Comparison of ENCODE assay signal across 12 cellular contexts in genomic region chr11:59201376-59201775, GRCh38. TPM values are rescaled to one million over a fixed set of nuclear protein-coding genes. Genes with fewer than 3 reads are reported as not detected.
DNase-seq lines count a peak whose midpoint lies in the region; ATAC-seq and TF ChIP-seq lines count a peak whose summit lies in the region.
"Had no signal": no experiment of that assay in that cellular context is flagged by ENCODE, and none has a peak within 500 bp of the region (broad histone marks: within the 10 kb centered on the region; RNA-seq: fewer than 3 reads in every experiment).

No MANE protein-coding gene starts in this region.

- no peak overlapping the region for H2BK15ac ChIP-seq in mesendoderm (replicated peaks; ENCODE audit: low read depth)

- H3K56ac ChIP-seq in mesendoderm (ENCODE audit: low read length), result no peak overlapping the region

- H3K79me2 ChIP-seq in mesendoderm (ENCODE audit: control insufficient read depth, insufficient read depth, low read length), result no peaks in the 10 kb centered on the region

- DNase-seq in ELF-1 (ENCODE audit: low read depth, low spot score) (peak; percentile 21), choroid plexus epithelial cell (ENCODE audit: low read depth) (no peak), mesendoderm (peak; percentile 65), GM19240 (ENCODE audit: insufficient read length, low spot score) (no peak), NCI-H146 (lab: John Stamatoyannopoulos, UW) (no peak), medulla oblongata (ENCODE audit: extremely low spot score) (no peak)
- DNase-seq: activated gamma-delta T cell treated with Interleukin-2 at 50 U/mL for 16 hours, DMS 273 treated with DMSO at 0.1 percent for 48 hours, heart right ventricle, retina had no signal

- H3K4me3 ChIP-seq in choroid plexus epithelial cell (ENCODE audit: low read depth, low read length), result no peak overlapping the region
- H3K4me3 ChIP-seq in mesendoderm (ENCODE audit: low read length), result no peak overlapping the region
- H3K4me3 ChIP-seq: heart right ventricle had no signal

- H3K79me1 ChIP-seq in mesendoderm (ENCODE audit: low read length), result no peaks in the 10 kb centered on the region

- no peak overlapping the region for H3K9ac ChIP-seq in mesendoderm (ENCODE audit: low read length)

- 0 out of 2 replicates have a peak, but pooled peaks have one; percentile 26 for TF ChIP-seq CTCF in LNCAP (IDR thresholded peaks at IDR 0.05)
- peak; percentile 22 for TF ChIP-seq CTCF in choroid plexus epithelial cell (conservative IDR thresholded peaks at IDR 0.05; ENCODE audit: low read depth, low read length)

- H2AK5ac ChIP-seq in mesendoderm (ENCODE audit: low read length), result no peak overlapping the region

- no peak overlapping the region for H3K4ac ChIP-seq in mesendoderm (ENCODE audit: low read depth, low read length)

- no peak overlapping the region for H3K23ac ChIP-seq in mesendoderm (ENCODE audit: low read length)

- H3K27ac ChIP-seq in mesendoderm (ENCODE audit: low read depth, low read length), result no peak overlapping the region
- H3K27ac ChIP-seq: heart right ventricle had no signal

- H4K5ac ChIP-seq in mesendoderm (ENCODE audit: low read length), result no peak overlapping the region

- H3K36me3 ChIP-seq in mesendoderm (ENCODE audit: control insufficient read depth, insufficient read depth, low read length), result no peaks in the 10 kb centered on the region

- H3K18ac ChIP-seq in mesendoderm (ENCODE audit: low read length), result no peak overlapping the region

- H2BK5ac ChIP-seq in mesendoderm (ENCODE audit: low read length), result no peak overlapping the region

- no peak for ATAC-seq in GM21825 (IDR thresholded peaks at IDR 0.05; ENCODE audit: unreplicated experiment)
- ATAC-seq: heart right ventricle had no signal

- H3K4me1 ChIP-seq in mesendoderm (ENCODE audit: control insufficient read depth, low read depth, low read length), result no peaks in the 10 kb centered on the region

- H2BK120ac ChIP-seq in mesendoderm (ENCODE audit: low read depth, low read length), result no peak overlapping the region

- WGBS in mesendoderm (ENCODE audit: extremely low coverage, insufficient coverage, low lambda C conversion rate), result no CpG with 5 or more reads among the region's 2 CpGs

- H3K4me2 ChIP-seq in mesendoderm (ENCODE audit: low read length), result no peak overlapping the region

- no peak overlapping the region for H4K8ac ChIP-seq in mesendoderm (ENCODE audit: low read depth, low read length)

- no peaks in the 10 kb centered on the region for H3K27me3 ChIP-seq in mesendoderm (ENCODE audit: insufficient read depth, low read length, poor library complexity)
- H3K27me3 ChIP-seq: heart right ventricle had no signal

RNA-seq across cellular contexts. Expression of gene MPEG1, which starts 11.4 kb away (rescaled TPM):
- polyA plus RNA-seq in mesendoderm (2013, experiment 1 of 2), result not detected
- polyA plus RNA-seq in mesendoderm (2013, experiment 2 of 2), result not detected

RNA-seq across cellular contexts. Expression of gene DTX4, which starts 29.4 kb away (rescaled TPM):
- polyA plus RNA-seq in mesendoderm (2013, experiment 1 of 2), result 13.9 TPM
- 15.1 TPM for polyA plus RNA-seq in mesendoderm (2013, experiment 2 of 2)

RNA-seq across cellular contexts. Expression of gene FAM111A, which starts 58.7 kb away (rescaled TPM):
- polyA plus RNA-seq in mesendoderm (2013, experiment 1 of 2), result 23.5 TPM
- 20.5 TPM for polyA plus RNA-seq in mesendoderm (2013, experiment 2 of 2)

Comparison
In these comparisons a context has a peak if more than half of its experiments do, and no peak if none do; other contexts are left out.
1. DNase-seq: peak in ELF-1 (single experiment) and mesendoderm (single experiment); none in choroid plexus epithelial cell (single experiment), GM19240 (single experiment), NCI-H146 (single experiment) and medulla oblongata (single experiment).